41 cellular contexts compared by ENCODE assay signal in genomic region chr7:101433688-101434087, GRCh38.
"Had no signal": no experiment of that assay in that cellular context is flagged by ENCODE, and none has a peak within 500 bp of the region (broad histone marks: within the 10 kb centered on the region; RNA-seq: fewer than 3 reads in every experiment).

No MANE protein-coding gene starts in this region.

- H3K4me1 ChIP-seq: adrenal gland, ascending aorta, body of pancreas, breast epithelium had no signal

- H3K4me1 Mint-ChIP-seq: activated naive CD4-positive, alpha-beta T cell treated with anti-CD3 and anti-CD28 coated beads, Interleukin-2, amount 50 U/mL, for 24 hours; activated naive CD8-positive, alpha-beta T cell treated with anti-CD3 and anti-CD28 coated beads for 36 hours; activated T-helper 17 cell treated with anti-CD3 and anti-CD28 coated beads, Interleukin-2, amount 50 U/mL, for 72 hours; central memory CD8-positive, alpha-beta T cell had no signal

- H3K9me3 ChIP-seq: adrenal gland, ascending aorta, body of pancreas, breast epithelium had no signal

- H3K36me3 ChIP-seq: adrenal gland, ascending aorta, brain microvascular endothelial cell, breast epithelium, cardiac muscle cell had no signal

- H3K9me3 Mint-ChIP-seq: activated naive CD4-positive, alpha-beta T cell treated with anti-CD3 and anti-CD28 coated beads for 36 hours; activated naive CD4-positive, alpha-beta T cell treated with anti-CD3 and anti-CD28 coated beads, Interleukin-2, amount 10 ng/mL, durations not matched to agents 7 days and 5 days; activated naive CD4-positive, alpha-beta T cell treated with anti-CD3 and anti-CD28 coated beads, Interleukin-2, amount 50 U/mL, for 24 hours; activated naive CD4-positive, alpha-beta T cell treated with anti-CD3 and anti-CD28 coated beads, Interleukin-2, amount 50 U/mL, for 72 hours; activated naive CD8-positive, alpha-beta T cell treated with anti-CD3 and anti-CD28 coated beads for 36 hours; activated naive CD8-positive, alpha-beta T cell treated with anti-CD3 and anti-CD28 coated beads, Interleukin-2, amount 10 ng/mL, durations not matched to agents 7 days and 5 days; activated naive CD8-positive, alpha-beta T cell treated with anti-CD3 and anti-CD28 coated beads, Interleukin-2, amount 50 U/mL, for 24 hours; activated T-cell treated with anti-CD3 and anti-CD28 coated beads, Interleukin-2, amount 50 U/mL, for 24 hours; activated T-cell treated with anti-CD3 and anti-CD28 coated beads, Interleukin-2, amount 50 U/mL, for 4 hours; activated T-cell treated with anti-CD3 and anti-CD28 coated beads, Interleukin-2, amount 50 U/mL, for 72 hours; activated T-helper 1 cell treated with anti-CD3 and anti-CD28 coated beads, Interleukin-12 subunit alpha, Interleukin-12 subunit beta, Interleukin-2, Interleukin-4 antibody, amounts not matched to agents 30 ng/mL and 10 ng/mL and 1 ng/mL, durations not matched to agents 14 hours and 24 hours and 36 hours; activated T-helper 17 cell treated with anti-CD3 and anti-CD28 coated beads, Interleukin-2, amount 50 U/mL, for 72 hours; activated T-helper 2 cell treated with anti-CD3 and anti-CD28 coated beads, Interferon-gamma antibody, Interleukin-2, Interleukin-4, amounts not matched to agents 10 μg/mL and 5 μg/mL and 100 μg/mL, durations not matched to agents 14 hours and 24 hours and 36 hours; central memory CD8-positive, alpha-beta T cell had no signal

- FAIRE-seq: astrocyte, bronchial epithelial cell had no signal

- H3K36me3 Mint-ChIP-seq: activated naive CD4-positive, alpha-beta T cell treated with anti-CD3 and anti-CD28 coated beads, Interleukin-2, amount 10 ng/mL, durations not matched to agents 7 days and 5 days; activated naive CD4-positive, alpha-beta T cell treated with anti-CD3 and anti-CD28 coated beads, Interleukin-2, amount 50 U/mL, for 24 hours; activated naive CD4-positive, alpha-beta T cell treated with anti-CD3 and anti-CD28 coated beads, Interleukin-2, amount 50 U/mL, for 72 hours; activated naive CD8-positive, alpha-beta T cell; activated naive CD8-positive, alpha-beta T cell treated with anti-CD3 and anti-CD28 coated beads for 36 hours; activated naive CD8-positive, alpha-beta T cell treated with anti-CD3 and anti-CD28 coated beads, Interleukin-2, amount 10 ng/mL, durations not matched to agents 7 days and 5 days; brain had no signal

- H3K4me3 ChIP-seq: adrenal gland, ascending aorta, body of pancreas, breast epithelium, cardiac muscle cell had no signal

- H3K27ac ChIP-seq: adrenal gland, ascending aorta, body of pancreas, brain microvascular endothelial cell, breast epithelium, cardiac muscle cell had no signal

- H3K27ac Mint-ChIP-seq: activated naive CD4-positive, alpha-beta T cell treated with anti-CD3 and anti-CD28 coated beads for 36 hours; activated naive CD4-positive, alpha-beta T cell treated with anti-CD3 and anti-CD28 coated beads, Interleukin-2, amount 10 ng/mL, durations not matched to agents 7 days and 5 days; activated naive CD4-positive, alpha-beta T cell treated with anti-CD3 and anti-CD28 coated beads, Interleukin-2, amount 50 U/mL, for 24 hours; activated naive CD4-positive, alpha-beta T cell treated with anti-CD3 and anti-CD28 coated beads, Interleukin-2, amount 50 U/mL, for 72 hours; activated naive CD8-positive, alpha-beta T cell; activated naive CD8-positive, alpha-beta T cell treated with anti-CD3 and anti-CD28 coated beads for 36 hours; activated naive CD8-positive, alpha-beta T cell treated with anti-CD3 and anti-CD28 coated beads, Interleukin-2, amount 10 ng/mL, durations not matched to agents 7 days and 5 days; activated naive CD8-positive, alpha-beta T cell treated with anti-CD3 and anti-CD28 coated beads, Interleukin-2, amount 50 U/mL, for 24 hours; activated T-cell treated with anti-CD3 and anti-CD28 coated beads, Interleukin-2, amount 50 U/mL, for 24 hours; activated T-cell treated with anti-CD3 and anti-CD28 coated beads, Interleukin-2, amount 50 U/mL, for 72 hours; activated T-helper 1 cell treated with anti-CD3 and anti-CD28 coated beads, Interleukin-12 subunit alpha, Interleukin-12 subunit beta, Interleukin-2, Interleukin-4 antibody, amounts not matched to agents 30 ng/mL and 10 ng/mL and 1 ng/mL, durations not matched to agents 14 hours and 24 hours and 36 hours; activated T-helper 17 cell treated with anti-CD3 and anti-CD28 coated beads, Interleukin-2, amount 50 U/mL, for 72 hours; activated T-helper 2 cell treated with anti-CD3 and anti-CD28 coated beads, Interferon-gamma antibody, Interleukin-2, Interleukin-4, amounts not matched to agents 10 μg/mL and 5 μg/mL and 100 μg/mL, durations not matched to agents 14 hours and 24 hours and 36 hours; brain had no signal

- DNase-seq: activated effector memory CD4-positive, alpha-beta T cell treated with anti-CD3 and anti-CD28 coated beads, Interleukin-2, amount 50 U/mL, for 16 hours; activated effector memory CD4-positive, alpha-beta T cell treated with Interleukin-2 at 50 U/mL for 16 hours; activated gamma-delta T cell; activated gamma-delta T cell treated with Interleukin-2 at 50 U/mL for 16 hours; activated naive CD4-positive, alpha-beta T cell; activated naive CD4-positive, alpha-beta T cell treated with anti-CD3 and anti-CD28 coated beads for 36 hours; activated naive CD4-positive, alpha-beta T cell treated with anti-CD3 and anti-CD28 coated beads, Interleukin-2, amount 10 ng/mL, durations not matched to agents 7 days and 5 days; activated naive CD4-positive, alpha-beta T cell treated with anti-CD3 and anti-CD28 coated beads, Interleukin-2, amount 50 U/mL, for 16 hours; activated naive CD4-positive, alpha-beta T cell treated with Interleukin-2 at 50 U/mL for 16 hours; activated naive CD8-positive, alpha-beta T cell treated with anti-CD3 and anti-CD28 coated beads for 36 hours; activated naive CD8-positive, alpha-beta T cell treated with anti-CD3 and anti-CD28 coated beads, Interleukin-2, amount 10 ng/mL, durations not matched to agents 7 days and 5 days; activated naive CD8-positive, alpha-beta T cell treated with anti-CD3 and anti-CD28 coated beads, Interleukin-2, amount 50 U/mL, for 24 hours; activated T-cell treated with anti-CD3 and anti-CD28 coated beads for 4 hours; activated T-cell treated with anti-CD3 and anti-CD28 coated beads, Interleukin-2, amount 50 U/mL, for 1 hour; activated T-cell treated with anti-CD3 and anti-CD28 coated beads, Interleukin-2, amount 50 U/mL, for 24 hours; activated T-cell treated with anti-CD3 and anti-CD28 coated beads, Interleukin-2, amount 50 U/mL, for 4 hours; activated T-cell treated with anti-CD3 and anti-CD28 coated beads, Interleukin-2, amount 50 U/mL, for 48 hours; activated T-cell treated with anti-CD3 and anti-CD28 coated beads, Interleukin-2, amount 50 U/mL, for 72 hours; adrenal gland; amniotic stem cell; amygdala; anterior cingulate cortex; aorta; body of pancreas; brain microvascular endothelial cell; caudate nucleus; central memory CD4-positive, alpha-beta T cell; cerebellar nuclear complex had no signal

- ATAC-seq: activated naive CD4-positive, alpha-beta T cell treated with anti-CD3 and anti-CD28 coated beads, Interleukin-2, amount 50 U/mL, for 72 hours; activated naive CD8-positive, alpha-beta T cell treated with anti-CD3 and anti-CD28 coated beads, Interleukin-2, amount 50 U/mL, for 24 hours; activated T-cell treated with anti-CD3 and anti-CD28 coated beads, Interleukin-2, amount 50 U/mL, for 4 hours; activated T-cell treated with anti-CD3 and anti-CD28 coated beads, Interleukin-2, amount 50 U/mL, for 72 hours; activated T-helper 17 cell treated with anti-CD3 and anti-CD28 coated beads, Interleukin-2, amount 50 U/mL, for 72 hours; body of pancreas had no signal

- H3K4me3 Mint-ChIP-seq: activated naive CD4-positive, alpha-beta T cell treated with anti-CD3 and anti-CD28 coated beads for 36 hours; activated naive CD4-positive, alpha-beta T cell treated with anti-CD3 and anti-CD28 coated beads, Interleukin-2, amount 10 ng/mL, durations not matched to agents 7 days and 5 days; activated naive CD4-positive, alpha-beta T cell treated with anti-CD3 and anti-CD28 coated beads, Interleukin-2, amount 50 U/mL, for 24 hours; activated naive CD8-positive, alpha-beta T cell; activated naive CD8-positive, alpha-beta T cell treated with anti-CD3 and anti-CD28 coated beads for 36 hours; activated naive CD8-positive, alpha-beta T cell treated with anti-CD3 and anti-CD28 coated beads, Interleukin-2, amount 10 ng/mL, durations not matched to agents 7 days and 5 days; activated naive CD8-positive, alpha-beta T cell treated with anti-CD3 and anti-CD28 coated beads, Interleukin-2, amount 50 U/mL, for 24 hours; activated T-cell treated with anti-CD3 and anti-CD28 coated beads, Interleukin-2, amount 50 U/mL, for 24 hours; activated T-cell treated with anti-CD3 and anti-CD28 coated beads, Interleukin-2, amount 50 U/mL, for 4 hours; activated T-cell treated with anti-CD3 and anti-CD28 coated beads, Interleukin-2, amount 50 U/mL, for 72 hours; activated T-helper 1 cell treated with anti-CD3 and anti-CD28 coated beads, Interleukin-12 subunit alpha, Interleukin-12 subunit beta, Interleukin-2, Interleukin-4 antibody, amounts not matched to agents 30 ng/mL and 10 ng/mL and 1 ng/mL, durations not matched to agents 14 hours and 24 hours and 36 hours; activated T-helper 17 cell treated with anti-CD3 and anti-CD28 coated beads, Interleukin-2, amount 50 U/mL, for 72 hours; brain; central memory CD8-positive, alpha-beta T cell had no signal

- H3K27me3 ChIP-seq: adrenal gland, ascending aorta, body of pancreas, cardiac muscle cell had no signal
